ENCODE assay signal across 8 cellular contexts in the genomic region with DNA sequence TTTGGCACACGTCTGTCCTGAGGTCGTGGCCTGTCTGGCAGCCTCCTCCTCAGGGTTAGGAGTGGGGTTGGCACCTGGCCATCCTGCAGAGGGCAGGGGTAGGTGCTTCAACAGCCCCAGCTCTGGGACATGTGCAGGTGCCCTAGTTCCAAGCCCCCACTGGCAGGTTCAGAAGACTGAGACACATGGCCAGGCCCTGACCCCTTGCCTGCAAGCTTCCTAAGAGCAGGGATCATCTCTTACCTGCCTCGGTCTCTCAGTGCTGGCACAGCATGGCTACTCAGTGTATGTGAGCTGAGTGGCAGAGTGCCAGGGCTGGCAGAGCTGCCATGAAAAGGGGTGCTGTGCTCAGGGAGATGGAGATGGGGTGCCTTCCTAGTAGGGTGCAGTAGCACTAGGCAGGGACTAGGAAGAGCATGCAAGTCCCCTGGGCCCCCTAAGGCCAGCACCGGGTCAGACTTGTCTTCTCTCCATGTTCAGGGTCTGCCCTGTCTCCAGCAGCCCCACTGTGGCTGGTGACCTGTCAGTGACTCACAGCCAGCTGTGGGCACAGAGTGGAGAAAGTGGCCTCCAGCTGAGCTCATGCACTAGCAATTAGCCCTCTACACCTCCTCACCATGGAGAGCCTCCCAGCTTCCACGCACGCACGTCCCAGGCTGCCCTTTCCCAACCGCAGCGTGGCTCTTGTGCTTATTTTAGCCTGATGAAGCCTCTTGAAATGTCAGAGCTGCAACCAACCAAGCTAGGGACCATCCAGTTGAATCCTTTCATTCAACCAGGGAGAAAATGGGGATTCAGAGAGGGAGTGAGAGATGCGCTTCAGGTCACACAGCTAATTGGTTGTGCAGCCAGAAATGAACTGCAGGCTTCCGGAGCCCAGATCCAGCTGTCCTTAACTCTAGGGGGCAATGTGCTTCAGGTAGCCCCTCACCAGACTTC.
DNase-seq lines count a peak whose midpoint lies in the region; ATAC-seq and TF ChIP-seq lines count a peak whose summit lies in the region.

No MANE protein-coding gene starts in this region.

- no peak overlapping the region for H3K27ac ChIP-seq in caudate nucleus (ENCODE audit: low read depth, low read length)

- TF ChIP-seq CTCF in omental fat pad (IDR thresholded peaks at IDR 0.05): no peak

- ATAC-seq in omental fat pad (ENCODE audit: low FRiP score): no peak
- no peak for ATAC-seq in GM19324 (IDR thresholded peaks at IDR 0.05; ENCODE audit: low FRiP score, unreplicated experiment)
- no peak for ATAC-seq in HG02870 (IDR thresholded peaks at IDR 0.05; ENCODE audit: unreplicated experiment)
- no peak for ATAC-seq in GM21515 (IDR thresholded peaks at IDR 0.05; ENCODE audit: unreplicated experiment)

- DNase-seq in ELR (ENCODE audit: low read depth) (peak; percentile 99), NCI-H2227 (lab: John Stamatoyannopoulos, UW; ENCODE audit: unreplicated experiment) (peak; percentile 16), dedifferentiated amniotic fluid mesenchymal stem cell (ENCODE audit: extremely low spot score) (peak; percentile 94), omental fat pad (ENCODE audit: low spot score) (peak; percentile 21), caudate nucleus (lab: John Stamatoyannopoulos, UW) (no peak)

Comparison
In these comparisons a context has a peak if more than half of its experiments do, and no peak if none do; other contexts are left out.
1. DNase-seq: peak in ELR (single experiment), NCI-H2227 (single experiment), dedifferentiated amniotic fluid mesenchymal stem cell (single experiment) and omental fat pad (single experiment); none in caudate nucleus (0 of 61).